ENCODE assay signal across 14 cellular contexts in the genomic region with DNA sequence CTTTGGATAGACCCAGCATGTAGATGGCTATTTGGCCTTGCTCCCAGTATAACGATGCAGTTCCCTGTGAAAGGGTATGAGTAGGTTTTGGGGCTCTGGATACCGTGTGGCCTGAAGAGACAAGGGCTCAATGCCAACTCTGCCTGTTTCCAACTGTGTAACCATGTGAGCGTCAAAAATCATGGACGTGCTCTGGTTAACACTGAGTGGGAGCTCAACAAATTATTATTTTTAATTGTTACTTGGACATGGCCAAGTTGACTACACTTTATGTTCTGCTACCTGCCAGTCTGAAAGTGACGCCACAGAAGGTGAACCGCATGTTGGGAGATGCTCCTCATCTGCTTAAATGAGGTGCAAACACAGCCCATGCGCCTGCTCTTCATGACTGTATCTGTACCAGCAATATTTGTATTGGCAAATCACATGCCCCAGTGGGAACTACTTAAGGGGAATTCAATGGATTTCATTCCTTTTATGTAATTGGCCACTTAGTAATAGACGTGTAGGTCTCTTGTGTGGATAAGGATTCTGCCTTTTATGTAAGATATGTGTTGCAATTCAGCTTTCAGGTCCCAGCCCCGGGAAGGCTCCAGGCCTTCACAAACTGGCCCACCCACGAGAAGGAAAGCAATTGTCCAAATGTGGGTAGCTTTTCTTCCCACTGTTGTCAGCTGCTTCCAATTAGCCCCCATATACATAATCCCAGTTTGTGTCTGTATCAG. TPM values are rescaled to one million over a fixed set of nuclear protein-coding genes. Genes with fewer than 3 reads are reported as not detected.
DNase-seq lines count a peak whose midpoint lies in the region; ATAC-seq and TF ChIP-seq lines count a peak whose summit lies in the region.
"Had no signal": no experiment of that assay in that cellular context is flagged by ENCODE, and none has a peak within 500 bp of the region (broad histone marks: within the 10 kb centered on the region; RNA-seq: fewer than 3 reads in every experiment).

No MANE protein-coding gene starts in this region.

- H3K36me3 Mint-ChIP-seq in effector memory CD8-positive, alpha-beta T cell (ENCODE audit: insufficient read depth) = no peaks in the 10 kb centered on the region
- H3K36me3 Mint-ChIP-seq: stimulated activated memory B cell treated with anti-CD40 and anti-IgM and Interleukin-4, amounts not matched to agents 10 μg/mL and 1 μg/mL and 100 μg/mL, for 72 hours had no signal

- DNase-seq in SK-N-MC (ENCODE audit: low read depth, low spot score) (no peak), left ventricle myocardium inferior (no peak), HUDEP-2 (lab: John Stamatoyannopoulos, UW; ENCODE audit: unreplicated experiment in 76 of 76) (no peak), H4 (ENCODE audit: low spot score) (no peak), NCI-H774 (lab: John Stamatoyannopoulos, UW) (no peak)
- no peak for DNase-seq in effector memory CD8-positive, alpha-beta T cell
- DNase-seq: activated CD4-positive, CD25-positive, alpha-beta regulatory T cell treated with anti-CD3 and anti-CD28 coated beads, Interleukin-2, amount 50 U/mL, for 72 hours; activated T-cell treated with anti-CD3 and anti-CD28 coated beads, Interleukin-2, amount 50 U/mL, for 48 hours; NCI-H524; stimulated activated CD4-positive, alpha-beta T cell treated with anti-CD3 and anti-CD28 coated beads, Interleukin-1b, Interleukin-23, amount 100 ng/mL, for 48 hours had no signal

- H3K4me3 Mint-ChIP-seq in effector memory CD8-positive, alpha-beta T cell = no peak overlapping the region
- H3K4me3 Mint-ChIP-seq: stimulated activated memory B cell treated with anti-CD40 and anti-IgM and Interleukin-4, amounts not matched to agents 10 μg/mL and 1 μg/mL and 100 μg/mL, for 72 hours had no signal

- intact Hi-C loops in left ventricle myocardium inferior (cut with micrococcal nuclease) = no loop called here

- H3K27ac ChIP-seq in HEK293 (ENCODE audit: extremely low read depth, low read depth, low read length) (no peak overlapping the region), SK-N-MC (peak overlapping the region; percentile 39; the same call in 1 of the 2 replicates), left ventricle myocardium inferior (replicated peaks) (peak overlapping the region; percentile 27), stomach smooth muscle (ENCODE audit: low read length) (peak overlapping the region; percentile 11)

- H3K27me3 ChIP-seq in left ventricle myocardium inferior (ENCODE audit: low read depth) (no peaks in the 10 kb centered on the region), stomach smooth muscle (ENCODE audit: control insufficient read depth in 1 of 2, insufficient read depth in 2 of 2, low read length in 2 of 2) (no peaks in the 10 kb centered on the region)

- H3K9me3 ChIP-seq in HEK293 (ENCODE audit: control insufficient read depth, insufficient read depth, low read depth, low read length) = no peaks in the 10 kb centered on the region
- H3K9me3 ChIP-seq in SK-N-MC (ENCODE audit: low read depth, low read length) = no peaks in the 10 kb centered on the region
- no peaks in the 10 kb centered on the region for H3K9me3 ChIP-seq in left ventricle myocardium inferior (replicated peaks)
- no peaks in the 10 kb centered on the region for H3K9me3 ChIP-seq in stomach smooth muscle (ENCODE audit: control insufficient read depth in 2 of 2, low read length in 2 of 2)

- no peak for TF ChIP-seq CTCF in HEK293 (tag by site-specific recombination; IDR thresholded peaks at IDR 0.05)
- no peak for TF ChIP-seq CTCF in left ventricle myocardium inferior (IDR thresholded peaks at IDR 0.05; ENCODE audit: borderline replicate concordance)

- H3K27me3 Mint-ChIP-seq in effector memory CD8-positive, alpha-beta T cell = peaks cover 29 to 67% of the 10 kb centered on the region in 2 donors

- no peaks in the 10 kb centered on the region for H3K36me3 ChIP-seq in HEK293 (ENCODE audit: control insufficient read depth in 2 of 2, insufficient read depth in 1 of 2, low read length in 2 of 2)
- no peaks in the 10 kb centered on the region for H3K36me3 ChIP-seq in SK-N-MC (ENCODE audit: insufficient read depth, low read length)
- no peaks in the 10 kb centered on the region for H3K36me3 ChIP-seq in left ventricle myocardium inferior
- H3K36me3 ChIP-seq in stomach smooth muscle (ENCODE audit: control insufficient read depth in 2 of 2, insufficient read depth in 2 of 2, low read length in 2 of 2) = no peaks in the 10 kb centered on the region

- no peak overlapping the region for H3K9ac ChIP-seq in SK-N-MC (ENCODE audit: insufficient read length)
- no peak overlapping the region for H3K9ac ChIP-seq in stomach smooth muscle (ENCODE audit: low read length in 2 of 2)

- ATAC-seq in effector memory CD8-positive, alpha-beta T cell (replicated peaks) = no peak
- ATAC-seq: esophagus mucosa; stimulated activated memory B cell treated with anti-CD40 and anti-IgM and Interleukin-4, amounts not matched to agents 10 μg/mL and 1 μg/mL and 100 μg/mL, for 72 hours had no signal

- POLR2A ChIA-PET in HEK293 (lab: Yijun Ruan, JAX) = no interaction called here

- CTCF ChIA-PET in HEK293 (lab: Yijun Ruan, JAX) = interaction anchor here (0.6 kb wide), 1 partner anchor 30 kb away, joined by 3 read pairs; no protein-coding TSS in a partner anchor

- H3K4me3 ChIP-seq in HEK293 (ENCODE audit: low read depth, low read length) (no peak overlapping the region), SK-N-MC (no peak overlapping the region), left ventricle myocardium inferior (no peak overlapping the region), stomach smooth muscle (ENCODE audit: low read length in 2 of 2) (peak overlapping the region in 1 of 2 donors; percentile 44)

- H3K4me1 ChIP-seq in HEK293 (ENCODE audit: control insufficient read depth, insufficient read depth, low read length) = peaks cover 9% of the 10 kb centered on the region; the same call in 1 of the 2 replicates
- H3K4me1 ChIP-seq in left ventricle myocardium inferior = peaks cover 38% of the 10 kb centered on the region
- H3K4me1 ChIP-seq in stomach smooth muscle (ENCODE audit: control insufficient read depth, insufficient read depth, low read length) = peaks cover 36% of the 10 kb centered on the region

- H3K9me3 Mint-ChIP-seq in effector memory CD8-positive, alpha-beta T cell = no peaks in the 10 kb centered on the region

- no peak overlapping the region for H3K27ac Mint-ChIP-seq in effector memory CD8-positive, alpha-beta T cell
- H3K27ac Mint-ChIP-seq: stimulated activated memory B cell treated with anti-CD40 and anti-IgM and Interleukin-4, amounts not matched to agents 10 μg/mL and 1 μg/mL and 100 μg/mL, for 72 hours had no signal

- peaks cover 0 to 2% of the 10 kb centered on the region in 2 donors for H3K4me1 Mint-ChIP-seq in effector memory CD8-positive, alpha-beta T cell (ENCODE audit: low read depth in 2 of 2)

TF ChIP-seq in HEK293, 187 proteins besides CTCF, POLR2A, EP300 and RAD21:
- TF ChIP-seq ZNF133 (tag by site-specific recombination; IDR thresholded peaks at IDR 0.05) (no peak), EGR2 (tag by site-specific recombination; IDR thresholded peaks at IDR 0.05; ENCODE audit: low read depth) (peak; percentile 83; the same call in 1 of the 2 replicates)

RNA-seq across cellular contexts. Expression of a gene that starts 42.0 kb away (rescaled TPM):
- 6.1 TPM for total RNA-seq in left ventricle myocardium inferior
- 12.6 and 16.5 TPM in 2 replicates for total RNA-seq in H4 (2014; rRNA removed; shearing (Covaris generic))
